ENCODE assay signal across 9 cellular contexts in genomic region chr10:7789390-7789789, GRCh38. TPM values are rescaled to one million over a fixed set of nuclear protein-coding genes. Genes with fewer than 3 reads are reported as not detected.
DNase-seq lines count a peak whose midpoint lies in the region; ATAC-seq and TF ChIP-seq lines count a peak whose summit lies in the region.
"Had no signal": no experiment of that assay in that cellular context is flagged by ENCODE, and none has a peak within 500 bp of the region (broad histone marks: within the 10 kb centered on the region; RNA-seq: fewer than 3 reads in every experiment).

No MANE protein-coding gene starts in this region.

- ATAC-seq in GM21390 (IDR thresholded peaks at IDR 0.05; ENCODE audit: unreplicated experiment): no peak

- peak overlapping the region; percentile 95 for H3K4me2 ChIP-seq in Loucy (ENCODE audit: low read depth, low read length, poor library complexity, severe bottlenecking)

- peak overlapping the region; percentile 96 for H3K27ac ChIP-seq in C4-2B
- H3K27ac ChIP-seq in colonic mucosa: no peak overlapping the region

- H2AFZ ChIP-seq in Loucy (ENCODE audit: low read length): no peak overlapping the region

- H3K9me2 ChIP-seq in Loucy (replicated peaks; ENCODE audit: low read depth, low read length): no peaks in the 10 kb centered on the region

- peak; percentile 46 for DNase-seq in colonic mucosa
- no peak for DNase-seq in NCI-H2107 treated with DMSO at 0.1 percent for 48 hours (lab: John Stamatoyannopoulos, UW; ENCODE audit: unreplicated experiment)
- no peak for DNase-seq in NCI-H2107 (lab: John Stamatoyannopoulos, UW)
- DNase-seq in germinal center (ENCODE audit: low spot score): no peak
- DNase-seq: T-helper 9 cell had no signal

- H3K9me3 ChIP-seq in Loucy (ENCODE audit: insufficient read depth, low read depth, low read length) (no peaks in the 10 kb centered on the region), colonic mucosa (no peaks in the 10 kb centered on the region), mucosa of stomach (ENCODE audit: control insufficient read depth, low read length) (no peaks in the 10 kb centered on the region)

- no peaks in the 10 kb centered on the region for H3F3A ChIP-seq in Loucy (ENCODE audit: low read depth)

- peaks cover 88% of the 10 kb centered on the region for H4K20me1 ChIP-seq in Loucy (ENCODE audit: insufficient read depth, low read length, poor library complexity, severe bottlenecking)

- H3K9ac ChIP-seq in Loucy (ENCODE audit: low read depth, low read length, poor library complexity, severe bottlenecking): peak overlapping the region; percentile 92
- peak overlapping the region in 1 of 2 donors; percentile 95 for H3K9ac ChIP-seq in colonic mucosa (ENCODE audit: low read depth in 2 of 2, low read length in 2 of 2)
- H3K9ac ChIP-seq in mucosa of stomach (ENCODE audit: low read length): peak overlapping the region; percentile 84

- H3K36me3 ChIP-seq in Loucy (ENCODE audit: insufficient read depth, low read length) (no peaks in the 10 kb centered on the region), colonic mucosa (no peaks in the 10 kb centered on the region), mucosa of stomach (ENCODE audit: control insufficient read depth, insufficient read depth, low read length) (no peaks in the 10 kb centered on the region)

- H3K79me2 ChIP-seq in Loucy (ENCODE audit: insufficient read depth, low read length): peaks cover 99% of the 10 kb centered on the region

- no peak for TF ChIP-seq CTCF in C4-2B (conservative IDR thresholded peaks at IDR 0.05)
- TF ChIP-seq CTCF in Loucy (conservative IDR thresholded peaks at IDR 0.05; ENCODE audit: low read length): no peak
- no peak for TF ChIP-seq CTCF in colonic mucosa (IDR thresholded peaks at IDR 0.05)

- H3K27me3 ChIP-seq in Loucy (ENCODE audit: insufficient read depth, low read length, poor library complexity, severe bottlenecking) (no peaks in the 10 kb centered on the region), colonic mucosa (no peaks in the 10 kb centered on the region), mucosa of stomach (ENCODE audit: control insufficient read depth, insufficient read depth, low read length) (no peaks in the 10 kb centered on the region)

- H3K4me3 ChIP-seq in Loucy (ENCODE audit: low read length, poor library complexity, severe bottlenecking) (peak overlapping the region; percentile 88), colonic mucosa (peak overlapping the region; percentile 95), mucosa of stomach (ENCODE audit: low read length) (peak overlapping the region; percentile 47)

- intact Hi-C loops in colonic mucosa (cut with DNase I): loop anchor here (2.0 kb wide), 1 partner anchor 25 kb away; no protein-coding TSS in a partner anchor

- peaks cover 65% of the 10 kb centered on the region for H3K4me1 ChIP-seq in Loucy (ENCODE audit: insufficient read depth, low read length, poor library complexity, severe bottlenecking)
- peaks cover 26% of the 10 kb centered on the region for H3K4me1 ChIP-seq in colonic mucosa
- H3K4me1 ChIP-seq in mucosa of stomach (ENCODE audit: control insufficient read depth, insufficient read depth, low read length): peaks cover 4% of the 10 kb centered on the region

RNA-seq across cellular contexts. Expression of gene ATP5F1C, which starts 1.4 kb away (rescaled TPM):
- 100 to 1,000 TPM; 444 to 610 TPM for total RNA-seq in colonic mucosa

RNA-seq across cellular contexts. Expression of gene KIN, which starts 1.6 kb away (rescaled TPM):
- total RNA-seq in colonic mucosa: 10 to 100 TPM; 10.9 to 11.6 TPM

RNA-seq across cellular contexts. Expression of gene TAF3, which starts 28.9 kb away (rescaled TPM):
- 1 to 10 TPM; 4.4 to 6.3 TPM for total RNA-seq in colonic mucosa
